2 cellular contexts compared by ENCODE assay signal in the genomic region with DNA sequence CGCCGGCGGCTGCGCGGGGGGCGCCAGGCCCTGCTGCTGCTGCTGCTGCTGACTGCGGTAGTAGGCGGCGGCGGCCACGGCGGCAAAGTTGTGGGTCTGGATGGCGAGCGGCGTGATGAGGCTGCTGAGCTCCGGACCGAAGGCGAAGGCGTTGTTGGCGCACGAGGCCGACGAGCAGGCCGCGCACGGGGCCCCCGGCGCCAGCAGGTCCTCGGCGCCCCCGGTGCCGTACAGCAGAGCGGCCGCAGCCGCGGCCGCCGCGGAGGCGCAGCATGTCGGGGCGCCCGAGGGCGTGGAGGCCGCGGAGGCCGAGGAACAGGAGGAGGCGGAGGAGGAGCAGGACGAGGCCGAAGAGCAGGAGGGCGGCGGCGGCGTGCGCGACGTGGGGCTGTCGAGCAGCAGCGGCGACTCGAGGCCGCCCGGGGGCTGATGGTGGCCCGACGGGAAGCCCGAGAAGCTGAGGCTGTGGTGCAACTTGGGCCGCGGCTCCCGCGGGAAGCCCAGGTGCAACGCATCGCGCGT.
TF ChIP-seq lines count a peak whose summit lies in the region.

No MANE protein-coding gene starts in this region.

TF ChIP-seq in HCT116, 20 proteins besides CTCF, POLR2A, EP300 and RAD21 (continued from another document):
- TF ChIP-seq, protein P1, sequence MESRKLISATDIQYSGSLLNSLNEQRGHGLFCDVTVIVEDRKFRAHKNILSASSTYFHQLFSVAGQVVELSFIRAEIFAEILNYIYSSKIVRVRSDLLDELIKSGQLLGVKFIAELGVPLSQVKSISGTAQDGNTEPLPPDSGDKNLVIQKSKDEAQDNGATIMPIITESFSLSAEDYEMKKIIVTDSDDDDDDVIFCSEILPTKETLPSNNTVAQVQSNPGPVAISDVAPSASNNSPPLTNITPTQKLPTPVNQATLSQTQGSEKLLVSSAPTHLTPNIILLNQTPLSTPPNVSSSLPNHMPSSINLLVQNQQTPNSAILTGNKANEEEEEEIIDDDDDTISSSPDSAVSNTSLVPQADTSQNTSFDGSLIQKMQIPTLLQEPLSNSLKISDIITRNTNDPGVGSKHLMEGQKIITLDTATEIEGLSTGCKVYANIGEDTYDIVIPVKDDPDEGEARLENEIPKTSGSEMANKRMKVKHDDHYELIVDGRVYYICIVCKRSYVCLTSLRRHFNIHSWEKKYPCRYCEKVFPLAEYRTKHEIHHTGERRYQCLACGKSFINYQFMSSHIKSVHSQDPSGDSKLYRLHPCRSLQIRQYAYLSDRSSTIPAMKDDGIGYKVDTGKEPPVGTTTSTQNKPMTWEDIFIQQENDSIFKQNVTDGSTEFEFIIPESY (IDR thresholded peaks at IDR 0.05; ENCODE audit: extremely low read depth, insufficient replicate concordance, low read length): no peak
- TF ChIP-seq TCF7L2 (IDR thresholded peaks at IDR 0.05; ENCODE audit: borderline replicate concordance, extremely low read depth, insufficient read depth, insufficient read length) (no peak), ATF3 (IDR thresholded peaks at IDR 0.05) (no peak), EGR1 (IDR thresholded peaks at IDR 0.05; ENCODE audit: low read depth) (no peak), FOSL1 (IDR thresholded peaks at IDR 0.05; ENCODE audit: low read depth) (no peak), EZH2 (IDR thresholded peaks at IDR 0.05) (no peak), ZFX (IDR thresholded peaks at IDR 0.05) (no peak), SP1 (IDR thresholded peaks at IDR 0.05; ENCODE audit: low read depth) (no peak), CBX3 (IDR thresholded peaks at IDR 0.05; ENCODE audit: low read depth) (no peak)

TF ChIP-seq in neural cell, 6 proteins besides CTCF, POLR2A, EP300 and RAD21 (continued from another document):
- no peak for TF ChIP-seq REST (IDR thresholded peaks at IDR 0.05; ENCODE audit: borderline replicate concordance)
TF ChIP-seq in neural cell: peak in this region for 1.
